In genomic region chr6:42380208-42380979, GRCh38 we compare ENCODE assay signal across 18 cellular contexts.
DNase-seq lines count a peak whose midpoint lies in the region; ATAC-seq and TF ChIP-seq lines count a peak whose summit lies in the region.
"Had no signal": no experiment of that assay in that cellular context is flagged by ENCODE, and none has a peak within 500 bp of the region (broad histone marks: within the 10 kb centered on the region; RNA-seq: fewer than 3 reads in every experiment).

No MANE protein-coding gene starts in this region.

- H3K4me3 Mint-ChIP-seq in activated CD4-positive, alpha-beta T cell treated with anti-CD3 and anti-CD28 coated beads, Interleukin-2, amount 10 ng/mL, durations not matched to agents 7 days and 5 days = no peak overlapping the region
- no peak overlapping the region for H3K4me3 Mint-ChIP-seq in activated naive CD8-positive, alpha-beta T cell treated with anti-CD3 and anti-CD28 coated beads for 36 hours
- peak overlapping the region in 6 of 10 donors; percentile 1 to 49 (median 16) for H3K4me3 Mint-ChIP-seq in naive thymus-derived CD8-positive, alpha-beta T cell

- peaks cover 8% of the 10 kb centered on the region; the same call in 1 of the 2 replicates for H3K4me1 ChIP-seq in Panc1 (ENCODE audit: control insufficient read depth, insufficient read depth, low read length)
- H3K4me1 ChIP-seq: uterus had no signal

- H3K36me3 Mint-ChIP-seq in activated CD4-positive, alpha-beta T cell treated with anti-CD3 and anti-CD28 coated beads, Interleukin-2, amount 10 ng/mL, durations not matched to agents 7 days and 5 days (ENCODE audit: low read depth) = peaks cover 16% of the 10 kb centered on the region
- peaks cover 9% of the 10 kb centered on the region for H3K36me3 Mint-ChIP-seq in activated naive CD8-positive, alpha-beta T cell treated with anti-CD3 and anti-CD28 coated beads for 36 hours
- peaks cover 0 to 1% (median 0%) of the 10 kb centered on the region in 3 donors for H3K36me3 Mint-ChIP-seq in naive thymus-derived CD8-positive, alpha-beta T cell

- in situ Hi-C loops in Panc1 (cut with HindIII; ENCODE audit: low pct_unique_long_range_greater_than_20kb, low sequenced_read_pairs) = no loop called here

- BruUV-seq in Panc1 (replicated peaks; lab: Mats Ljungman, UMichigan) = no TSS peak

- H3K27ac ChIP-seq in Panc1 (ENCODE audit: low read length) = no peak overlapping the region
- H3K27ac ChIP-seq: SK-N-MC, uterus had no signal

- no peaks in the 10 kb centered on the region for H3K27me3 Mint-ChIP-seq in activated CD4-positive, alpha-beta T cell treated with anti-CD3 and anti-CD28 coated beads, Interleukin-2, amount 10 ng/mL, durations not matched to agents 7 days and 5 days
- no peaks in the 10 kb centered on the region for H3K27me3 Mint-ChIP-seq in activated naive CD8-positive, alpha-beta T cell treated with anti-CD3 and anti-CD28 coated beads for 36 hours
- no peaks in the 10 kb centered on the region for H3K27me3 Mint-ChIP-seq in naive thymus-derived CD8-positive, alpha-beta T cell

- no peak overlapping the region for H3K4me3 ChIP-seq in Panc1 (ENCODE audit: low read depth in 2 of 2, low read length in 2 of 2)
- H3K4me3 ChIP-seq: SK-N-MC, uterus had no signal

- intact Hi-C loops in Panc1 (cut with micrococcal nuclease; ENCODE audit: unreplicated experiment) = no loop called here

- POLR2A ChIA-PET in activated CD4-positive, alpha-beta T cell treated with anti-CD3 and anti-CD28 coated beads, Interleukin-2, amount 10 ng/mL, durations not matched to agents 7 days and 5 days (lab: Charles Lee) = no interaction called here
- POLR2A ChIA-PET in Panc1 (lab: Charles Lee) = no interaction called here
- POLR2A ChIA-PET in naive thymus-derived CD8-positive, alpha-beta T cell (lab: Charles Lee) = no interaction called here

- no peak for DNase-seq in activated CD4-positive, alpha-beta T cell treated with anti-CD3 and anti-CD28 coated beads, Interleukin-2, amount 10 ng/mL, durations not matched to agents 7 days and 5 days
- DNase-seq in activated CD4-positive, alpha-beta T cell treated with anti-CD3 and anti-CD28 coated beads for 1 hour = no peak
- DNase-seq in Panc1 (ENCODE audit: low read depth, low spot score) (no peak), dedifferentiated amniotic fluid mesenchymal stem cell (ENCODE audit: extremely low spot score) (no peak)
- DNase-seq in activated naive CD8-positive, alpha-beta T cell treated with anti-CD3 and anti-CD28 coated beads for 36 hours = no peak
- no peak for DNase-seq in naive thymus-derived CD8-positive, alpha-beta T cell
- DNase-seq in stimulated activated CD8-positive, alpha-beta memory T cell treated with anti-CD3 and anti-CD28 coated beads, Interleukin-4, amount 100 ng/mL, for 48 hours = no peak
- DNase-seq: cerebellar nuclear complex; hippocampal formation; KBM-7; kidney glomerular epithelial cell; NCI-H1092; NCI-H2081 treated with DMSO at 0.1 percent for 48 hours; PC-3; stimulated activated naive CD4-positive, alpha-beta T cell treated with Interleukin-2 at 50 U/mL for 16 hours; uterus had no signal

- no peaks in the 10 kb centered on the region for H3K27me3 ChIP-seq in Panc1 (ENCODE audit: control insufficient read depth, insufficient read depth, low read length)
- H3K27me3 ChIP-seq: uterus had no signal

- H3K36me3 ChIP-seq in Panc1 (ENCODE audit: control insufficient read depth, insufficient read depth, low read length) = no peaks in the 10 kb centered on the region
- H3K36me3 ChIP-seq: uterus had no signal

- H3K27ac Mint-ChIP-seq in activated CD4-positive, alpha-beta T cell treated with anti-CD3 and anti-CD28 coated beads, Interleukin-2, amount 10 ng/mL, durations not matched to agents 7 days and 5 days = peak overlapping the region; percentile 58
- peak overlapping the region; percentile 6 for H3K27ac Mint-ChIP-seq in activated naive CD8-positive, alpha-beta T cell treated with anti-CD3 and anti-CD28 coated beads for 36 hours
- peak overlapping the region; percentile 44 to 87 (median 76) for H3K27ac Mint-ChIP-seq in naive thymus-derived CD8-positive, alpha-beta T cell

- TF ChIP-seq CTCF in Panc1 (IDR thresholded peaks at IDR 0.05) = no peak

- 0 out of 2 replicates have a peak, but pooled peaks have one; percentile 47 for ATAC-seq in Panc1
- ATAC-seq in naive thymus-derived CD8-positive, alpha-beta T cell = peak in 1 of 2 donors; percentile 37
- no peak for ATAC-seq in HG03378 (IDR thresholded peaks at IDR 0.05; ENCODE audit: unreplicated experiment)
- ATAC-seq: PC-3 had no signal

- peaks cover 73% of the 10 kb centered on the region for H3K4me1 Mint-ChIP-seq in activated CD4-positive, alpha-beta T cell treated with anti-CD3 and anti-CD28 coated beads, Interleukin-2, amount 10 ng/mL, durations not matched to agents 7 days and 5 days
- peaks cover 57% of the 10 kb centered on the region for H3K4me1 Mint-ChIP-seq in activated naive CD8-positive, alpha-beta T cell treated with anti-CD3 and anti-CD28 coated beads for 36 hours
- H3K4me1 Mint-ChIP-seq in naive thymus-derived CD8-positive, alpha-beta T cell = peaks cover 45 to 81% (median 78%) of the 10 kb centered on the region in 4 donors

- CTCF ChIA-PET in activated CD4-positive, alpha-beta T cell treated with anti-CD3 and anti-CD28 coated beads, Interleukin-2, amount 10 ng/mL, durations not matched to agents 7 days and 5 days (lab: Charles Lee) = interaction anchor here (1.3 kb wide), 1 partner anchor 24 kb away, joined by 3 read pairs; no protein-coding TSS in a partner anchor
- CTCF ChIA-PET in Panc1 (lab: Charles Lee) = interaction anchor here (0.7 kb wide), 1 partner anchor 167 kb away, joined by 13 read pairs; no protein-coding TSS in a partner anchor

- H3K9me3 ChIP-seq in Panc1 (ENCODE audit: control insufficient read depth, insufficient read depth, low read depth, low read length) = no peaks in the 10 kb centered on the region
- H3K9me3 ChIP-seq: uterus had no signal

- no peaks in the 10 kb centered on the region for H3K9me3 Mint-ChIP-seq in activated CD4-positive, alpha-beta T cell treated with anti-CD3 and anti-CD28 coated beads, Interleukin-2, amount 10 ng/mL, durations not matched to agents 7 days and 5 days
- no peaks in the 10 kb centered on the region for H3K9me3 Mint-ChIP-seq in activated naive CD8-positive, alpha-beta T cell treated with anti-CD3 and anti-CD28 coated beads for 36 hours
- H3K9me3 Mint-ChIP-seq in naive thymus-derived CD8-positive, alpha-beta T cell = no peaks in the 10 kb centered on the region

Comparison
In these comparisons a context has a peak if more than half of its experiments do, and no peak if none do; other contexts are left out.
1. H3K27ac Mint-ChIP-seq: peak in every context shown above with its lines; median percentile 76 in naive thymus-derived CD8-positive, alpha-beta T cell; 58 in activated CD4-positive, alpha-beta T cell treated with anti-CD3 and anti-CD28 coated beads, Interleukin-2, amount 10 ng/mL, durations not matched to agents 7 days and 5 days; 6 in activated naive CD8-positive, alpha-beta T cell treated with anti-CD3 and anti-CD28 coated beads for 36 hours.
2. H3K4me3 Mint-ChIP-seq: peak in naive thymus-derived CD8-positive, alpha-beta T cell (6 of 10); none in activated CD4-positive, alpha-beta T cell treated with anti-CD3 and anti-CD28 coated beads, Interleukin-2, amount 10 ng/mL, durations not matched to agents 7 days and 5 days (single experiment) and activated naive CD8-positive, alpha-beta T cell treated with anti-CD3 and anti-CD28 coated beads for 36 hours (single experiment).